Comparison of ENCODE assay signal across 8 cellular contexts in genomic region chr13:29362849-29363604, GRCh38.
DNase-seq lines count a peak whose midpoint lies in the region; ATAC-seq, FAIRE-seq and TF ChIP-seq lines count a peak whose summit lies in the region.

No MANE protein-coding gene starts in this region.

- CTCF ChIA-PET in CD8-positive, alpha-beta T cell (lab: Charles Lee) = interaction anchor here (0.9 to 1.7 kb wide), 4 partner anchors 10 to 20 kb away, joined by 3 to 5 read pairs (median 4); no protein-coding TSS in a partner anchor

- no peaks in the 10 kb centered on the region for H3K4me1 ChIP-seq in CD8-positive, alpha-beta T cell (ENCODE audit: insufficient read depth, low read length)
- H3K4me1 ChIP-seq in ovary (ENCODE audit: insufficient read depth) = peaks cover 3% of the 10 kb centered on the region

- H3K9me3 Mint-ChIP-seq in CD8-positive, alpha-beta T cell = no peaks in the 10 kb centered on the region
- H3K9me3 Mint-ChIP-seq in activated T-cell treated with anti-CD3 and anti-CD28 coated beads, Interleukin-2, amount 50 U/mL, for 4 hours = no peaks in the 10 kb centered on the region

- no peak overlapping the region for H3K27ac Mint-ChIP-seq in CD8-positive, alpha-beta T cell

- peaks cover 20% of the 10 kb centered on the region for H3K27me3 Mint-ChIP-seq in CD8-positive, alpha-beta T cell (ENCODE audit: low read depth)
- H3K27me3 Mint-ChIP-seq in activated T-cell treated with anti-CD3 and anti-CD28 coated beads, Interleukin-2, amount 50 U/mL, for 4 hours (ENCODE audit: low read depth) = peaks cover 7% of the 10 kb centered on the region

- 2 to 8% (median 5%) methylated on average over 6 of the region's 6 CpGs for WGBS in ovary, 3 donors

- POLR2A ChIA-PET in CD8-positive, alpha-beta T cell (lab: Charles Lee) = no interaction called here

- no peak overlapping the region for H3K4me3 ChIP-seq in CD8-positive, alpha-beta T cell (ENCODE audit: low read depth, low read length)
- no peak overlapping the region for H3K4me3 ChIP-seq in ovary

- DNase-seq in CD8-positive, alpha-beta T cell = peak in 4 of 7 experiments; percentile 9 to 31 (median 22)
- DNase-seq in NCI-H748 treated with DMSO at 0.1 percent for 48 hours (lab: John Stamatoyannopoulos, UW) (peak; percentile 91), frontal cortex (ENCODE audit: low spot score in 2 of 2) (peak; percentile 53 to 62), ovary (peak in 2 of 5 donors; percentile 22 to 23), ureter (ENCODE audit: low spot score) (no peak)
- DNase-seq in activated T-cell treated with anti-CD3 and anti-CD28 coated beads, Interleukin-2, amount 50 U/mL, for 4 hours = no peak

- no peak overlapping the region for H3K27ac ChIP-seq in CD8-positive, alpha-beta T cell (ENCODE audit: low read depth, low read length)
- H3K27ac ChIP-seq in ovary = no peak overlapping the region

- no peaks in the 10 kb centered on the region for H3K36me3 ChIP-seq in CD8-positive, alpha-beta T cell (ENCODE audit: insufficient read depth, low read length)
- H3K36me3 ChIP-seq in ovary = no peaks in the 10 kb centered on the region

- FAIRE-seq in frontal cortex (lab: Jason Lieb, UNC) = peak; percentile 78

- H3K27me3 ChIP-seq in CD8-positive, alpha-beta T cell (ENCODE audit: insufficient read depth, low read length) = no peaks in the 10 kb centered on the region
- H3K27me3 ChIP-seq in ovary = no peaks in the 10 kb centered on the region

- no peaks in the 10 kb centered on the region for H3K9me3 ChIP-seq in CD8-positive, alpha-beta T cell (ENCODE audit: low read length)
- no peaks in the 10 kb centered on the region for H3K9me3 ChIP-seq in ovary

- no peaks in the 10 kb centered on the region for H3K36me3 Mint-ChIP-seq in CD8-positive, alpha-beta T cell
- H3K36me3 Mint-ChIP-seq in activated T-cell treated with anti-CD3 and anti-CD28 coated beads, Interleukin-2, amount 50 U/mL, for 4 hours (ENCODE audit: insufficient read depth) = no peaks in the 10 kb centered on the region

- peaks cover 4% of the 10 kb centered on the region for H3K4me1 Mint-ChIP-seq in CD8-positive, alpha-beta T cell (ENCODE audit: low read depth)
- H3K4me1 Mint-ChIP-seq in activated T-cell treated with anti-CD3 and anti-CD28 coated beads, Interleukin-2, amount 50 U/mL, for 4 hours (ENCODE audit: low read depth) = no peaks in the 10 kb centered on the region

- no peak for TF ChIP-seq POLR2A in ovary (IDR thresholded peaks at IDR 0.05)

- TF ChIP-seq EP300 in ovary (IDR thresholded peaks at IDR 0.05) = no peak

- intact Hi-C loops in CD8-positive, alpha-beta T cell (cut with DNase I, micrococcal nuclease) = loop anchor here (2.0 to 10.0 kb wide), 4 partner anchors 281 to 2001 kb away; no protein-coding TSS in a partner anchor
- intact Hi-C loops in ovary (cut with DNase I) = no loop called here

- peak; percentile 69 for TF ChIP-seq CTCF in CD8-positive, alpha-beta T cell (IDR thresholded peaks at IDR 0.05)
- TF ChIP-seq CTCF in ovary (IDR thresholded peaks at IDR 0.05) = peak; percentile 9 to 52 (median 37)

- ATAC-seq in CD8-positive, alpha-beta T cell = peak; percentile 48
- peak; percentile 94 for ATAC-seq in GM18867 (IDR thresholded peaks at IDR 0.05; ENCODE audit: unreplicated experiment)
- peak; percentile 85 for ATAC-seq in HG03196 (IDR thresholded peaks at IDR 0.05; ENCODE audit: unreplicated experiment)
- peak; percentile 80 to 92 for ATAC-seq in activated T-cell treated with anti-CD3 and anti-CD28 coated beads, Interleukin-2, amount 50 U/mL, for 4 hours

- H3K4me3 Mint-ChIP-seq in CD8-positive, alpha-beta T cell = no peak overlapping the region
- no peak overlapping the region for H3K4me3 Mint-ChIP-seq in activated T-cell treated with anti-CD3 and anti-CD28 coated beads, Interleukin-2, amount 50 U/mL, for 4 hours

Comparison
In these comparisons a context has a peak if more than half of its experiments do, and no peak if none do; other contexts are left out.
1. DNase-seq: peak in CD8-positive, alpha-beta T cell (4 of 7), NCI-H748 treated with DMSO at 0.1 percent for 48 hours (single experiment) and frontal cortex (2 of 2); none in activated T-cell treated with anti-CD3 and anti-CD28 coated beads, Interleukin-2, amount 50 U/mL, for 4 hours (single experiment) and ureter (single experiment).
2. intact Hi-C loops: an anchor here in CD8-positive, alpha-beta T cell (2.0 to 10.0 kb wide); none called in ovary.
3. Peak in every context shown above with its lines, with median percentiles within 50 percentile points of each other: ATAC-seq.